31 cellular contexts compared by ENCODE assay signal in genomic region chr6:155276638-155277037, GRCh38. TPM values are rescaled to one million over a fixed set of nuclear protein-coding genes. Genes with fewer than 3 reads are reported as not detected.
A peak's percentile ranks its signal among the peaks of the same experiment; 100 is the strongest.
DNase-seq lines count a peak whose midpoint lies in the region; ATAC-seq and TF ChIP-seq lines count a peak whose summit lies in the region.
"Had no signal": no experiment of that assay in that cellular context is flagged by ENCODE, and none has a peak within 500 bp of the region (broad histone marks: within the 10 kb centered on the region; RNA-seq: fewer than 3 reads in every experiment).

No MANE protein-coding gene starts in this region.

- H3K4me3 ChIP-seq in CD8-positive, alpha-beta T cell (ENCODE audit: low read depth, low read length): no peak overlapping the region
- H3K4me3 ChIP-seq in right atrium auricular region: no peak overlapping the region
- H3K4me3 ChIP-seq: BLaER1, lower lobe of right lung, skin epidermis, tibial nerve had no signal

- no peak overlapping the region for H3K4me3 Mint-ChIP-seq in CD8-positive, alpha-beta T cell
- H3K4me3 Mint-ChIP-seq in progenitor cell of endocrine pancreas (ENCODE audit: low read depth): no peak overlapping the region
- H3K4me3 Mint-ChIP-seq: activated CD8-positive, alpha-beta T cell treated with anti-CD3 and anti-CD28 coated beads for 36 hours; activated naive CD8-positive, alpha-beta T cell treated with anti-CD3 and anti-CD28 coated beads, Interleukin-2, amount 10 ng/mL, durations not matched to agents 7 days and 5 days; stimulated activated naive CD8-positive, alpha-beta T cell treated with anti-CD3 and anti-CD28 coated beads, Interleukin-15, amount 100 ng/mL, for 72 hours had no signal

- CTCF ChIA-PET in CD8-positive, alpha-beta T cell (lab: Charles Lee): interaction anchor here (1.6 to 2.1 kb wide), 2 partner anchors 9 to 14 kb away, joined by 4 read pairs; no protein-coding TSS in a partner anchor

- DNase-seq in CD8-positive, alpha-beta T cell: no peak
- no peak for DNase-seq in right atrium auricular region (ENCODE audit: low spot score)
- no peak for DNase-seq in progenitor cell of endocrine pancreas (ENCODE audit: low spot score, unreplicated experiment)
- no peak for DNase-seq in stimulated activated naive CD4-positive, alpha-beta T cell (lab: John Stamatoyannopoulos, UW)
- DNase-seq in KG1 (lab: John Stamatoyannopoulos, UW): no peak
- DNase-seq in activated effector memory CD4-positive, alpha-beta T cell treated with Interleukin-2 at 50 U/mL for 16 hours: no peak
- DNase-seq in GF-D8 (lab: John Stamatoyannopoulos, UW): no peak
- DNase-seq: activated CD4-positive, alpha-beta T cell treated with anti-CD3 and anti-CD28 coated beads for 1 hour; activated CD8-positive, alpha-beta T cell treated with anti-CD3 and anti-CD28 coated beads for 36 hours; activated effector memory CD4-positive, alpha-beta T cell treated with anti-CD3 and anti-CD28 coated beads, Interleukin-2, amount 50 U/mL, for 16 hours; activated naive CD8-positive, alpha-beta T cell treated with anti-CD3 and anti-CD28 coated beads, Interleukin-2, amount 10 ng/mL, durations not matched to agents 7 days and 5 days; Calu3; DND-41; glutamatergic neuron; KBM-7; kidney; lower lobe of right lung; MM.1S; NCI-H1417; NCI-H2081 treated with DMSO at 0.1 percent for 48 hours; NCI-H82; stimulated activated naive CD8-positive, alpha-beta T cell treated with anti-CD3 and anti-CD28 coated beads, Interleukin-15, amount 100 ng/mL, for 72 hours; T-helper 2 cell had no signal

- H3K4me1 Mint-ChIP-seq in CD8-positive, alpha-beta T cell (ENCODE audit: low read depth): peaks cover 21% of the 10 kb centered on the region
- peaks cover 16% of the 10 kb centered on the region for H3K4me1 Mint-ChIP-seq in progenitor cell of endocrine pancreas (ENCODE audit: low read depth)

- H3K4me1 ChIP-seq in CD8-positive, alpha-beta T cell (ENCODE audit: insufficient read depth, low read length): no peaks in the 10 kb centered on the region
- peaks cover 0 to 42% of the 10 kb centered on the region in 2 donors for H3K4me1 ChIP-seq in right atrium auricular region

- no peaks in the 10 kb centered on the region for H3K9me3 Mint-ChIP-seq in CD8-positive, alpha-beta T cell
- no peaks in the 10 kb centered on the region for H3K9me3 Mint-ChIP-seq in progenitor cell of endocrine pancreas (ENCODE audit: low read depth)
- H3K9me3 Mint-ChIP-seq: activated CD8-positive, alpha-beta T cell treated with anti-CD3 and anti-CD28 coated beads for 36 hours; activated naive CD8-positive, alpha-beta T cell treated with anti-CD3 and anti-CD28 coated beads, Interleukin-2, amount 10 ng/mL, durations not matched to agents 7 days and 5 days; stimulated activated naive CD8-positive, alpha-beta T cell treated with anti-CD3 and anti-CD28 coated beads, Interleukin-15, amount 100 ng/mL, for 72 hours had no signal

- no peaks in the 10 kb centered on the region for H3K9me3 ChIP-seq in CD8-positive, alpha-beta T cell (ENCODE audit: low read length)
- H3K9me3 ChIP-seq in right atrium auricular region: no peaks in the 10 kb centered on the region
- H3K9me3 ChIP-seq: BLaER1, lower lobe of right lung, tibial nerve had no signal

- H3K27ac Mint-ChIP-seq in CD8-positive, alpha-beta T cell: peak overlapping the region; percentile 34
- H3K27ac Mint-ChIP-seq in progenitor cell of endocrine pancreas: peak overlapping the region; percentile 67
- H3K27ac Mint-ChIP-seq: activated CD8-positive, alpha-beta T cell treated with anti-CD3 and anti-CD28 coated beads for 36 hours; activated naive CD8-positive, alpha-beta T cell treated with anti-CD3 and anti-CD28 coated beads, Interleukin-2, amount 10 ng/mL, durations not matched to agents 7 days and 5 days; stimulated activated naive CD8-positive, alpha-beta T cell treated with anti-CD3 and anti-CD28 coated beads, Interleukin-15, amount 100 ng/mL, for 72 hours had no signal

- peaks cover 17% of the 10 kb centered on the region for H3K36me3 ChIP-seq in CD8-positive, alpha-beta T cell (ENCODE audit: insufficient read depth, low read length)
- H3K36me3 ChIP-seq in right atrium auricular region: no peaks in the 10 kb centered on the region
- H3K36me3 ChIP-seq: lower lobe of right lung had no signal

- intact Hi-C loops in CD8-positive, alpha-beta T cell (cut with DNase I, micrococcal nuclease): no loop called here

- no peaks in the 10 kb centered on the region for H3K27me3 ChIP-seq in CD8-positive, alpha-beta T cell (ENCODE audit: insufficient read depth, low read length)
- no peaks in the 10 kb centered on the region for H3K27me3 ChIP-seq in right atrium auricular region
- H3K27me3 ChIP-seq: BLaER1, tibial nerve had no signal

- no peak for ATAC-seq in CD8-positive, alpha-beta T cell
- ATAC-seq: activated CD8-positive, alpha-beta T cell treated with anti-CD3 and anti-CD28 coated beads for 36 hours; lower lobe of right lung; stimulated activated naive CD8-positive, alpha-beta T cell treated with anti-CD3 and anti-CD28 coated beads, Interleukin-15, amount 100 ng/mL, for 72 hours had no signal

- peaks cover 69% of the 10 kb centered on the region for H3K36me3 Mint-ChIP-seq in CD8-positive, alpha-beta T cell
- peaks cover 10% of the 10 kb centered on the region for H3K36me3 Mint-ChIP-seq in progenitor cell of endocrine pancreas (ENCODE audit: insufficient read depth)

- no peak overlapping the region for H3K27ac ChIP-seq in CD8-positive, alpha-beta T cell (ENCODE audit: low read depth, low read length)
- H3K27ac ChIP-seq in angular gyrus (ENCODE audit: low read depth, low read length) (peak overlapping the region; percentile 20), right atrium auricular region (peak overlapping the region; percentile 38 to 68)
- H3K27ac ChIP-seq: BLaER1, lower lobe of right lung had no signal

- H3K27me3 Mint-ChIP-seq in CD8-positive, alpha-beta T cell (ENCODE audit: low read depth): no peaks in the 10 kb centered on the region
- no peaks in the 10 kb centered on the region for H3K27me3 Mint-ChIP-seq in progenitor cell of endocrine pancreas
- H3K27me3 Mint-ChIP-seq: activated CD8-positive, alpha-beta T cell treated with anti-CD3 and anti-CD28 coated beads for 36 hours; activated naive CD8-positive, alpha-beta T cell treated with anti-CD3 and anti-CD28 coated beads, Interleukin-2, amount 10 ng/mL, durations not matched to agents 7 days and 5 days; stimulated activated naive CD8-positive, alpha-beta T cell treated with anti-CD3 and anti-CD28 coated beads, Interleukin-15, amount 100 ng/mL, for 72 hours had no signal

- POLR2A ChIA-PET in CD8-positive, alpha-beta T cell (lab: Charles Lee): interaction anchor here (0.6 kb wide), 1 partner anchor 308 kb away, joined by 3 read pairs; no protein-coding TSS in a partner anchor

- TF ChIP-seq CTCF in CD8-positive, alpha-beta T cell (IDR thresholded peaks at IDR 0.05): no peak
- TF ChIP-seq CTCF in right atrium auricular region (IDR thresholded peaks at IDR 0.05): no peak
- no peak for TF ChIP-seq CTCF in progenitor cell of endocrine pancreas (IDR thresholded peaks at IDR 0.05; ENCODE audit: unreplicated experiment)

RNA-seq across cellular contexts. Expression of gene CLDN20, which starts 12.8 kb away (rescaled TPM):
- not detected for total RNA-seq in CD8-positive, alpha-beta T cell
- total RNA-seq in right atrium auricular region: not detected
- not detected in 2 replicates for total RNA-seq in progenitor cell of endocrine pancreas
- total RNA-seq: A673; activated CD8-positive, alpha-beta T cell treated with anti-CD3 and anti-CD28 coated beads for 36 hours; activated naive CD8-positive, alpha-beta T cell treated with anti-CD3 and anti-CD28 coated beads, Interleukin-2, amount 10 ng/mL, durations not matched to agents 7 days and 5 days; Calu3; dermis microvascular lymphatic vessel endothelial cell; kidney; lower lobe of right lung; pulmonary artery endothelial cell; RPMI7951 had no signal

RNA-seq across cellular contexts. Expression of gene TFB1M, which starts 37.6 kb away (rescaled TPM):
- 1 to 10 TPM; 6.3 to 7.9 TPM for total RNA-seq in CD8-positive, alpha-beta T cell
- 10 to 100 TPM; 10.7 to 11.1 TPM for total RNA-seq in right atrium auricular region
- total RNA-seq in progenitor cell of endocrine pancreas: 33.2 and 37.4 TPM in 2 replicates
